Comparison of ENCODE assay signal across 31 cellular contexts in the genomic region with DNA sequence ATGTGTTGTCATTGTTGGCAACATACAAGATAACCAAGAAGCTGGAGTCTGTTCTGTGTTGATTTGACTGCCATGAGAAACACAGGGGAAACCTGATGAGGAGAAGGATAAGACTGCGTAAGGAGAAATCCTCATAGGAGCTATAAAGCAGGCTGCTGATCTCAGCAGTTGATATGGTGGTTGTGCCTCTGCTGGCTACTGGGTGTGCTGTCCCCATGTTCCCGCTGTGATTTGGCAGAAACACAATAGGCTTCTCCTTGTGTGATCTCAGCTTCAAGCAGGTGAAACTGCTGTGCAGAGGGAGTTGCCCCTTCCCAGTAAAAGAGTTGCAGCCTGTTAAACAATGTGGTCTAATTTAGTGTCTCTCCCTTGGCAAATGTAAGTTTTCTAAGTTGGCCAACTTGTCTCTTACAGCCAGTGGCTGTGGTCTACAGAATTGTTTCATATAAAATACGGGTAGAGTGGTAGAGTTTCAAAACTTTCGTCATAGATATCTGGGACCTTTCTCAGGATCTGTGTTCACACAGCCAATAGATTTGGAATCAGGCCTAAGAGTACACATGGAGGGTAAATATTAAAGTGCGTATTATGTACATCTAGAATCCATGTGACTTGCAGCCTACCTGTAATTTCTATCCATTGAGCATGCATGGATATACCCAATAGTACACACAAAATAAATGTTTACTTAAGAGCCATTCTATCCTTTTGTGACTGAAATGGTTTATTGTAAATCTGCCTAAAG.
A peak's percentile ranks its signal among the peaks of the same experiment; 100 is the strongest.
DNase-seq lines count a peak whose midpoint lies in the region; ATAC-seq and TF ChIP-seq lines count a peak whose summit lies in the region.
"Had no signal": no experiment of that assay in that cellular context is flagged by ENCODE, and none has a peak within 500 bp of the region (broad histone marks: within the 10 kb centered on the region; RNA-seq: fewer than 3 reads in every experiment).

No MANE protein-coding gene starts in this region.

- TF ChIP-seq CTCF in 22Rv1 (IDR thresholded peaks at IDR 0.05): 0 out of 2 replicates have a peak, but pooled peaks have one; percentile 5
- TF ChIP-seq CTCF in lower leg skin (IDR thresholded peaks at IDR 0.05): no peak

- peak; percentile 62; the same call in 1 of the 2 replicates for TF ChIP-seq EP300 in Ishikawa (IDR thresholded peaks at IDR 0.05; ENCODE audit: borderline replicate concordance)

- H3K9me3 Mint-ChIP-seq in activated CD4-positive, alpha-beta T cell treated with anti-CD3 and anti-CD28 coated beads, Interleukin-2, amount 10 ng/mL, durations not matched to agents 24 days and 14 days: peaks cover 14% of the 10 kb centered on the region
- H3K9me3 Mint-ChIP-seq: activated CD4-positive, alpha-beta memory T cell treated with anti-CD3 and anti-CD28 coated beads, Interleukin-2, amount 10 ng/mL, durations not matched to agents 7 days and 5 days; activated naive CD4-positive, alpha-beta T cell treated with anti-CD3 and anti-CD28 coated beads, Interleukin-2, amount 50 U/mL, for 24 hours had no signal

- intact Hi-C loops in activated CD4-positive, alpha-beta T cell treated with anti-CD3 and anti-CD28 coated beads, Interleukin-2, amount 10 ng/mL, durations not matched to agents 24 days and 14 days (cut with micrococcal nuclease): no loop called here
- intact Hi-C loops in lower leg skin (cut with DNase I; ENCODE audit: low total_unique reads): no loop called here

- no peak for TF ChIP-seq POLR2A in lower leg skin (IDR thresholded peaks at IDR 0.05)

- TF ChIP-seq RAD21 in Ishikawa (IDR thresholded peaks at IDR 0.05; ENCODE audit: low read depth): peak; percentile 0; the same call in 1 of the 2 replicates

- H3K27ac Mint-ChIP-seq in activated CD4-positive, alpha-beta T cell treated with anti-CD3 and anti-CD28 coated beads, Interleukin-2, amount 10 ng/mL, durations not matched to agents 24 days and 14 days: no peak overlapping the region
- H3K27ac Mint-ChIP-seq: activated CD4-positive, alpha-beta memory T cell treated with anti-CD3 and anti-CD28 coated beads, Interleukin-2, amount 10 ng/mL, durations not matched to agents 7 days and 5 days; activated naive CD4-positive, alpha-beta T cell treated with anti-CD3 and anti-CD28 coated beads, Interleukin-2, amount 50 U/mL, for 24 hours; nephron progenitor cell had no signal

- WGBS in lower leg skin, 2 donors: 86 to 94% methylated on average over 5 of the region's 5 CpGs

- ATAC-seq in GM18870 (IDR thresholded peaks at IDR 0.05; ENCODE audit: unreplicated experiment) (no peak), GM18873 (IDR thresholded peaks at IDR 0.05; ENCODE audit: low FRiP score, unreplicated experiment) (no peak)
- ATAC-seq: activated CD4-positive, CD25-positive, alpha-beta regulatory T cell treated with anti-CD3 and anti-CD28 coated beads, Interleukin-2, amount 50 U/mL, for 24 hours; Panc1; sciatic nerve had no signal

- H3K27me3 Mint-ChIP-seq in activated CD4-positive, alpha-beta T cell treated with anti-CD3 and anti-CD28 coated beads, Interleukin-2, amount 10 ng/mL, durations not matched to agents 24 days and 14 days: no peaks in the 10 kb centered on the region
- H3K27me3 Mint-ChIP-seq: activated CD4-positive, alpha-beta memory T cell treated with anti-CD3 and anti-CD28 coated beads, Interleukin-2, amount 10 ng/mL, durations not matched to agents 7 days and 5 days; activated naive CD4-positive, alpha-beta T cell treated with anti-CD3 and anti-CD28 coated beads, Interleukin-2, amount 50 U/mL, for 24 hours had no signal

- peak; percentile 83 for DNase-seq in NCI-H345 treated with DMSO at 0.1 percent for 48 hours (lab: John Stamatoyannopoulos, UW; ENCODE audit: unreplicated experiment)
- peak; percentile 10 for DNase-seq in iPS-NIHi7 (ENCODE audit: extremely low spot score)
- DNase-seq in activated CD4-positive, alpha-beta T cell treated with anti-CD3 and anti-CD28 coated beads, Interleukin-2, amount 10 ng/mL, durations not matched to agents 24 days and 14 days: no peak
- DNase-seq in lower leg skin (ENCODE audit: low spot score in 2 of 2): no peak
- DNase-seq: activated CD4-positive, alpha-beta memory T cell treated with anti-CD3 and anti-CD28 coated beads, Interleukin-2, amount 10 ng/mL, durations not matched to agents 7 days and 5 days; activated CD8-positive, alpha-beta memory T cell treated with anti-CD3 and anti-CD28 coated beads, Interleukin-2, amount 50 U/mL, for 48 hours; amygdala; colonic mucosa; DMS79; effector memory CD4-positive, alpha-beta T cell; erythroblast; GF-D8; H7; head of caudate nucleus; KG1; kidney glomerular epithelial cell; NCI-H1436 treated with DMSO at 0.1 percent for 48 hours; nephron progenitor cell; SJCRH30; stimulated activated CD4-positive, alpha-beta T cell treated with anti-CD3 and anti-CD28 coated beads, Interleukin-12 subunit alpha, Interleukin-12 subunit beta, amount 100 ng/mL, for 4 hours; stimulated activated CD4-positive, alpha-beta T cell treated with anti-CD3 and anti-CD28 coated beads, Interleukin-4, amount 100 ng/mL, for 1 hour; T-helper 1 cell; trophoblast cell had no signal

- no peak overlapping the region for H3K4me3 ChIP-seq in lower leg skin (ENCODE audit: low read depth, poor library complexity, severe bottlenecking)
- H3K4me3 ChIP-seq: colonic mucosa, SJCRH30 had no signal

- H3K27ac ChIP-seq in 22Rv1: peak overlapping the region; percentile 90
- H3K27ac ChIP-seq: colonic mucosa, SJCRH30 had no signal

- H3K4me3 Mint-ChIP-seq in activated CD4-positive, alpha-beta T cell treated with anti-CD3 and anti-CD28 coated beads, Interleukin-2, amount 10 ng/mL, durations not matched to agents 24 days and 14 days: no peak overlapping the region
- H3K4me3 Mint-ChIP-seq: activated CD4-positive, alpha-beta memory T cell treated with anti-CD3 and anti-CD28 coated beads, Interleukin-2, amount 10 ng/mL, durations not matched to agents 7 days and 5 days; activated naive CD4-positive, alpha-beta T cell treated with anti-CD3 and anti-CD28 coated beads, Interleukin-2, amount 50 U/mL, for 24 hours; nephron progenitor cell had no signal

- H3K36me3 Mint-ChIP-seq in activated CD4-positive, alpha-beta T cell treated with anti-CD3 and anti-CD28 coated beads, Interleukin-2, amount 10 ng/mL, durations not matched to agents 24 days and 14 days (ENCODE audit: low read depth): no peaks in the 10 kb centered on the region

- H3K4me1 Mint-ChIP-seq in activated CD4-positive, alpha-beta T cell treated with anti-CD3 and anti-CD28 coated beads, Interleukin-2, amount 10 ng/mL, durations not matched to agents 24 days and 14 days: no peaks in the 10 kb centered on the region
- H3K4me1 Mint-ChIP-seq: activated CD4-positive, alpha-beta memory T cell treated with anti-CD3 and anti-CD28 coated beads, Interleukin-2, amount 10 ng/mL, durations not matched to agents 7 days and 5 days; activated naive CD4-positive, alpha-beta T cell treated with anti-CD3 and anti-CD28 coated beads, Interleukin-2, amount 50 U/mL, for 24 hours; nephron progenitor cell had no signal

TF ChIP-seq in Ishikawa, 13 proteins besides CTCF, POLR2A, EP300 and RAD21:
- peak; percentile 78 for TF ChIP-seq TCF12 (IDR thresholded peaks at IDR 0.05; ENCODE audit: low read depth)
- peak; percentile 33; the same call in 1 of the 2 replicates for TF ChIP-seq TEAD4 (IDR thresholded peaks at IDR 0.05)
- TF ChIP-seq YY1 (IDR thresholded peaks at IDR 0.05; ENCODE audit: low read depth): peak; percentile 63; the same call in 1 of the 2 replicates
- TF ChIP-seq, protein P1, sequence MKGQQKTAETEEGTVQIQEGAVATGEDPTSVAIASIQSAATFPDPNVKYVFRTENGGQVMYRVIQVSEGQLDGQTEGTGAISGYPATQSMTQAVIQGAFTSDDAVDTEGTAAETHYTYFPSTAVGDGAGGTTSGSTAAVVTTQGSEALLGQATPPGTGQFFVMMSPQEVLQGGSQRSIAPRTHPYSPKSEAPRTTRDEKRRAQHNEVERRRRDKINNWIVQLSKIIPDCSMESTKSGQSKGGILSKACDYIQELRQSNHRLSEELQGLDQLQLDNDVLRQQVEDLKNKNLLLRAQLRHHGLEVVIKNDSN (IDR thresholded peaks at IDR 0.05): no peak
- TF ChIP-seq CEBPB (IDR thresholded peaks at IDR 0.05): no peak
- peak; percentile 96 for TF ChIP-seq NFIC (IDR thresholded peaks at IDR 0.05)
- TF ChIP-seq ZBTB7A (IDR thresholded peaks at IDR 0.05; ENCODE audit: low read depth): 0 out of 2 replicates have a peak, but pooled peaks have one; percentile 34

Comparison
In these comparisons a context has a peak if more than half of its experiments do, and no peak if none do; other contexts are left out.
1. DNase-seq: peak in NCI-H345 treated with DMSO at 0.1 percent for 48 hours (single experiment) and iPS-NIHi7 (single experiment); none in activated CD4-positive, alpha-beta T cell treated with anti-CD3 and anti-CD28 coated beads, Interleukin-2, amount 10 ng/mL, durations not matched to agents 24 days and 14 days (single experiment) and lower leg skin (0 of 2).